Comparison of ENCODE assay signal across 8 cellular contexts in the genomic region with DNA sequence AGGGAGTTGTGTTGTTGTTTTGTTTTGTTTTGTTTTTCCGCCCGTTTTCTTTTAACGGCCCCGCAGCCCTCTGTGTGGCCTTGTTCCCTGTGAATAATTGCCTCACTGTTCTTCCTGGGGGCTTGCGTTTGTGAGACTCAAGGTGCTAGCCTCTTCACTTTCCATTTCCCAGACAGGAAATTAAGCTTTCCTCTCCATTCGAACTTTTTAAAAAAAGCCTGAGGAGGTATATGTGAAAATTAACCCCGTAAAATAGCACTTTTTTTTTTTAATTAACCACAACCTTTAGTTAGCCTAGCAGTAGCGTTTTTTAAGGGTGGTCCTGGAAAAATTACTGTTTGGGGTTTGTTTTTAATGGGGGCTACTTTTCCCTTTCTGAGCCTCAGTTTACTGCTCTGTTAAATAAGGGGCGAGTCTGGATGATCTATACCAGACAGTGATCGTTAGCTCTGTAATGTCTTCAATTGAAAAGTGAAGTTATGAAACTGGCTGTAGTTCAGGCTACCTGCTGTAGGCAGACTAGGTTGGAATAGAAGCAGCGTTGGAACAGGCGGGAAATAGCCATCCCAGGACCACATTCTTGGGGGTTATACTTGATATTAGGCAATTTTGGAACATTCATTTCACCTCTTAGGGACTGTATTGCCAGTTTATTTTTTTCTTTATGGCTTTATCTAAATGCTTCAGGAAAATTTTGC. TPM values are rescaled to one million over a fixed set of nuclear protein-coding genes. Genes with fewer than 3 reads are reported as not detected.
DNase-seq lines count a peak whose midpoint lies in the region; ATAC-seq and TF ChIP-seq lines count a peak whose summit lies in the region.

No MANE protein-coding gene starts in this region.

- no peak for TF ChIP-seq EP300 in esophagus muscularis mucosa (IDR thresholded peaks at IDR 0.05)

- H3K9me3 ChIP-seq in Caco-2 (no peaks in the 10 kb centered on the region), HEK293 (ENCODE audit: control insufficient read depth, insufficient read depth, low read depth, low read length) (no peaks in the 10 kb centered on the region), SJSA1 (replicated peaks) (no peaks in the 10 kb centered on the region), esophagus muscularis mucosa (no peaks in the 10 kb centered on the region)

- no peak for TF ChIP-seq POLR2A in esophagus muscularis mucosa (IDR thresholded peaks at IDR 0.05; ENCODE audit: low read depth)

- no peaks in the 10 kb centered on the region for H3K27me3 Mint-ChIP-seq in Caco-2 (ENCODE audit: insufficient read depth, unreplicated experiment)

- peak overlapping the region; percentile 88 for H3K4me3 Mint-ChIP-seq in Caco-2 (ENCODE audit: unreplicated experiment)

- POLR2A ChIA-PET in Caco-2 (lab: Charles Lee) (interaction anchor here (0.6 to 0.7 kb wide), 3 partner anchors 41 to 367 kb away, joined by 3 to 7 read pairs (median 3); no protein-coding TSS in a partner anchor), HEK293 (lab: Yijun Ruan, JAX) (interaction anchor here (0.6 kb wide), 1 partner anchor 413 kb away, joined by 3 read pairs; no protein-coding TSS in a partner anchor)

- H3K36me3 Mint-ChIP-seq in Caco-2 (ENCODE audit: insufficient read depth, unreplicated experiment): peaks cover 22% of the 10 kb centered on the region

- H3K36me3 ChIP-seq in Caco-2 (ENCODE audit: control insufficient read depth, insufficient read depth, low read length) (no peaks in the 10 kb centered on the region; the same call in 1 of the 2 replicates), HEK293 (ENCODE audit: control insufficient read depth in 2 of 2, insufficient read depth in 1 of 2, low read length in 2 of 2) (peaks cover 0 to 8% of the 10 kb centered on the region in 2 experiments; a peak in 1 of 3 replicates), SJSA1 (peaks cover 56% of the 10 kb centered on the region), esophagus muscularis mucosa (no peaks in the 10 kb centered on the region)

- no TSS peak for BruUV-seq in Caco-2 (replicated peaks; lab: Mats Ljungman, UMichigan)

- H3K4me1 Mint-ChIP-seq in Caco-2 (ENCODE audit: low read depth, unreplicated experiment): peaks cover 23% of the 10 kb centered on the region

- H3K27me3 ChIP-seq in Caco-2 (replicated peaks; ENCODE audit: control insufficient read depth, insufficient read depth, low read length) (no peaks in the 10 kb centered on the region), SJSA1 (replicated peaks) (no peaks in the 10 kb centered on the region), esophagus muscularis mucosa (no peaks in the 10 kb centered on the region)

- H3K27ac ChIP-seq in HEK293 (ENCODE audit: extremely low read depth, low read depth, low read length) (peak overlapping the region; percentile 65), SJSA1 (peak overlapping the region; percentile 85), esophagus muscularis mucosa (replicated peaks in 1 of 4) (peak overlapping the region; percentile 88 to 98 (median 95))

- H3K4me1 ChIP-seq in Caco-2 (peaks cover 23% of the 10 kb centered on the region), HEK293 (ENCODE audit: control insufficient read depth, insufficient read depth, low read length) (peaks cover 13% of the 10 kb centered on the region), SJSA1 (replicated peaks) (peaks cover 22% of the 10 kb centered on the region), esophagus muscularis mucosa (peaks cover 56 to 84% (median 78%) of the 10 kb centered on the region in 4 donors)

- DNase-seq in Caco-2 (no peak), SJSA1 (ENCODE audit: low read depth in 1 of 2, low spot score in 2 of 2) (peak in 1 of 2 experiments; percentile 34), esophagus muscularis mucosa (ENCODE audit: extremely low spot score) (peak; percentile 42), skeletal muscle cell (ENCODE audit: low read depth) (no peak), COLO668 (lab: John Stamatoyannopoulos, UW; ENCODE audit: unreplicated experiment) (no peak), SKM-1 treated with dmso at 0.1 percent for 144 hours (lab: John Stamatoyannopoulos, UW; ENCODE audit: unreplicated experiment) (no peak)

- CTCF ChIA-PET in Caco-2 (lab: Charles Lee): interaction anchor here (0.6 to 1.8 kb wide), 4 partner anchors 41 to 194 kb away, joined by 3 to 8 read pairs (median 4); no protein-coding TSS in a partner anchor
- CTCF ChIA-PET in HEK293 (lab: Yijun Ruan, JAX): interaction anchor here (0.8 kb wide), 1 partner anchor 416 kb away, joined by 3 read pairs; no protein-coding TSS in a partner anchor

- TF ChIP-seq CTCF in Caco-2 (IDR thresholded peaks at IDR 0.05; ENCODE audit: insufficient read depth in 1 of 2, low read depth in 1 of 2, low read length in 1 of 2, severe bottlenecking in 1 of 2, unreplicated experiment in 1 of 2): no peak
- TF ChIP-seq CTCF in HEK293 (tag by site-specific recombination; IDR thresholded peaks at IDR 0.05): no peak
- TF ChIP-seq CTCF in esophagus muscularis mucosa (IDR thresholded peaks at IDR 0.05): no peak

- 6% methylated on average over 12 of the region's 12 CpGs for WGBS in esophagus muscularis mucosa

- H3K4me3 ChIP-seq in Caco-2 (ENCODE audit: low read depth, low read length) (peak overlapping the region; percentile 69), HEK293 (ENCODE audit: low read depth, low read length) (peak overlapping the region; percentile 99), SJSA1 (peak overlapping the region; percentile 75), esophagus muscularis mucosa (peak overlapping the region; percentile 81 to 88 (median 84)), skeletal muscle cell (ENCODE audit: low read depth, low read length) (peak overlapping the region; percentile 100)

- ATAC-seq in HG02938 (IDR thresholded peaks at IDR 0.05; ENCODE audit: unreplicated experiment): no peak

- H3K9me3 Mint-ChIP-seq in Caco-2 (ENCODE audit: unreplicated experiment): no peaks in the 10 kb centered on the region

- H3K27ac Mint-ChIP-seq in Caco-2 (ENCODE audit: unreplicated experiment): peak overlapping the region; percentile 91

- intact Hi-C loops in Caco-2 (cut with micrococcal nuclease; ENCODE audit: unreplicated experiment) (loop anchor here (1.0 to 5.0 kb wide), 3 partner anchors 8 to 200 kb away; a partner anchor contains a TSS), esophagus muscularis mucosa (cut with DNase I) (loop anchor here (5.0 kb wide), 2 partner anchors 55 to 170 kb away; no protein-coding TSS in a partner anchor)

TF ChIP-seq in HEK293, 187 proteins besides CTCF, POLR2A, EP300 and RAD21:
- TF ChIP-seq ZNF600 (tag by site-specific recombination; IDR thresholded peaks at IDR 0.05) (peak; percentile 63), GLIS1 (tag by site-specific recombination; IDR thresholded peaks at IDR 0.05) (peak; percentile 44), ZNF335 (tag by site-specific recombination; conservative IDR thresholded peaks at IDR 0.05) (peak; percentile 91), ZBTB8A (tag by site-specific recombination; IDR thresholded peaks at IDR 0.05) (no peak), KLF9 (tag by site-specific recombination; IDR thresholded peaks at IDR 0.05; ENCODE audit: low read depth) (0 out of 2 replicates have a peak, but pooled peaks have one; percentile 11), SP2 (tag by site-specific recombination; IDR thresholded peaks at IDR 0.05) (peak; percentile 49), PRDM1 (tag by site-specific recombination; IDR thresholded peaks at IDR 0.05) (0 out of 2 replicates have a peak, but pooled peaks have one; percentile 31), ZNF174 (tag by site-specific recombination; IDR thresholded peaks at IDR 0.05) (no peak)
- TF ChIP-seq, protein P1, sequence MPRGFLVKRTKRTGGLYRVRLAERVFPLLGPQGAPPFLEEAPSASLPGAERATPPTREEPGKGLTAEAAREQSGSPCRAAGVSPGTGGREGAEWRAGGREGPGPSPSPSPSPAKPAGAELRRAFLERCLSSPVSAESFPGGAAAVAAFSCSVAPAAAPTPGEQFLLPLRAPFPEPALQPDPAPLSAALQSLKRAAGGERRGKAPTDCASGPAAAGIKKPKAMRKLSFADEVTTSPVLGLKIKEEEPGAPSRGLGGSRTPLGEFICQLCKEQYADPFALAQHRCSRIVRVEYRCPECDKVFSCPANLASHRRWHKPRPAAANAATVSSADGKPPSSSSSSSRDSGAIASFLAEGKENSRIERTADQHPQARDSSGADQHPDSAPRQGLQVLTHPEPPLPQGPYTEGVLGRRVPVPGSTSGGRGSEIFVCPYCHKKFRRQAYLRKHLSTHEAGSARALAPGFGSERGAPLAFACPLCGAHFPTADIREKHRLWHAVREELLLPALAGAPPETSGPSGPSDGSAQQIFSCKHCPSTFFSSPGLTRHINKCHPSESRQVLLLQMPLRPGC (tag by site-specific recombination; IDR thresholded peaks at IDR 0.05): no peak
- TF ChIP-seq, protein P2, sequence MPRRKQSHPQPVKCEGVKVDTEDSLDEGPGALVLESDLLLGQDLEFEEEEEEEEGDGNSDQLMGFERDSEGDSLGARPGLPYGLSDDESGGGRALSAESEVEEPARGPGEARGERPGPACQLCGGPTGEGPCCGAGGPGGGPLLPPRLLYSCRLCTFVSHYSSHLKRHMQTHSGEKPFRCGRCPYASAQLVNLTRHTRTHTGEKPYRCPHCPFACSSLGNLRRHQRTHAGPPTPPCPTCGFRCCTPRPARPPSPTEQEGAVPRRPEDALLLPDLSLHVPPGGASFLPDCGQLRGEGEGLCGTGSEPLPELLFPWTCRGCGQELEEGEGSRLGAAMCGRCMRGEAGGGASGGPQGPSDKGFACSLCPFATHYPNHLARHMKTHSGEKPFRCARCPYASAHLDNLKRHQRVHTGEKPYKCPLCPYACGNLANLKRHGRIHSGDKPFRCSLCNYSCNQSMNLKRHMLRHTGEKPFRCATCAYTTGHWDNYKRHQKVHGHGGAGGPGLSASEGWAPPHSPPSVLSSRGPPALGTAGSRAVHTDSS (tag by site-specific recombination; IDR thresholded peaks at IDR 0.05): no peak
- TF ChIP-seq, protein P3, sequence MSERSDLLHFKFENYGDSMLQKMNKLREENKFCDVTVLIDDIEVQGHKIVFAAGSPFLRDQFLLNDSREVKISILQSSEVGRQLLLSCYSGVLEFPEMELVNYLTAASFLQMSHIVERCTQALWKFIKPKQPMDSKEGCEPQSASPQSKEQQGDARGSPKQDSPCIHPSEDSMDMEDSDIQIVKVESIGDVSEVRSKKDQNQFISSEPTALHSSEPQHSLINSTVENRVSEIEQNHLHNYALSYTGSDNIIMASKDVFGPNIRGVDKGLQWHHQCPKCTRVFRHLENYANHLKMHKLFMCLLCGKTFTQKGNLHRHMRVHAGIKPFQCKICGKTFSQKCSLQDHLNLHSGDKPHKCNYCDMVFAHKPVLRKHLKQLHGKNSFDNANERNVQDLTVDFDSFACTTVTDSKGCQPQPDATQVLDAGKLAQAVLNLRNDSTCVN (tag by site-specific recombination; optimal IDR thresholded peaks at IDR 0.05): no peak

RNA-seq across cellular contexts. Expression of a gene that starts 1.7 kb away (rescaled TPM):
- total RNA-seq in Caco-2 (2022) (82.2 and 97.0 TPM in 2 replicates), esophagus muscularis mucosa (10 to 100 TPM; 36.6 to 57.7 (median 43.5) TPM)
- 26.2 and 32.7 TPM in 2 replicates for total RNA-seq in SJSA1 (2014; rRNA removed; shearing (Covaris generic))

RNA-seq across cellular contexts. Expression of a gene that starts 39.8 kb away (rescaled TPM):
- total RNA-seq in Caco-2 (2022): 32.9 and 41.9 TPM in 2 replicates
- 6.8 and 7.7 TPM in 2 replicates for total RNA-seq in SJSA1 (2014; rRNA removed; shearing (Covaris generic))
- total RNA-seq in esophagus muscularis mucosa: 10 to 100 TPM; 29.0 to 59.0 (median 50.5) TPM
